13 cellular contexts compared by ENCODE assay signal in genomic region chr3:11662392-11662990, GRCh38. TPM values are rescaled to one million over a fixed set of nuclear protein-coding genes. Genes with fewer than 3 reads are reported as not detected.
DNase-seq lines count a peak whose midpoint lies in the region; ATAC-seq, FAIRE-seq and TF ChIP-seq lines count a peak whose summit lies in the region.
"Had no signal": no experiment of that assay in that cellular context is flagged by ENCODE, and none has a peak within 500 bp of the region (broad histone marks: within the 10 kb centered on the region; RNA-seq: fewer than 3 reads in every experiment).

No MANE protein-coding gene starts in this region.

- H3K9me3 ChIP-seq in suprapubic skin = no peaks in the 10 kb centered on the region
- H3K9me3 ChIP-seq: left lung had no signal

- no peak overlapping the region for H3K27ac ChIP-seq in suprapubic skin

- DNase-seq in DMS53 (lab: John Stamatoyannopoulos, UW) (peak; percentile 17), DMS53 treated with DMSO at 0.1 percent for 48 hours (lab: John Stamatoyannopoulos, UW; ENCODE audit: unreplicated experiment) (no peak), RPMI7951 (ENCODE audit: low read depth) (peak; percentile 47), fibroblast of mammary gland (ENCODE audit: low read depth) (peak; percentile 43), suprapubic skin (ENCODE audit: low spot score in 2 of 2) (no peak), islet precursor cell (no peak), RCC 7860 (ENCODE audit: low spot score) (no peak)
- DNase-seq: activated CD4-positive, alpha-beta T cell treated with anti-CD3 and anti-CD28 coated beads, Interleukin-2, amount 10 ng/mL, durations not matched to agents 7 days and 5 days; activated naive CD4-positive, alpha-beta T cell treated with anti-CD3 and anti-CD28 coated beads, Interleukin-2, amount 10 ng/mL, durations not matched to agents 7 days and 5 days; left lung had no signal

- 88% methylated on average over 2 of the region's 2 CpGs for WGBS in suprapubic skin

- no peak for FAIRE-seq in RCC 7860 (lab: Jason Lieb, UNC)
- FAIRE-seq: A204.1 had no signal

- no peaks in the 10 kb centered on the region for H3K27me3 ChIP-seq in suprapubic skin
- H3K27me3 ChIP-seq: left lung had no signal

- TF ChIP-seq CTCF in fibroblast of mammary gland (conservative IDR thresholded peaks at IDR 0.05; ENCODE audit: control insufficient read depth, insufficient read depth, low read depth, low read length) (peak; percentile 64), suprapubic skin (IDR thresholded peaks at IDR 0.05) (peak; percentile 3 to 14)

- no peaks in the 10 kb centered on the region for H3K36me3 ChIP-seq in suprapubic skin
- H3K36me3 ChIP-seq: left lung had no signal

- TF ChIP-seq EP300 in suprapubic skin (IDR thresholded peaks at IDR 0.05) = no peak

- TF ChIP-seq POLR2A in suprapubic skin (IDR thresholded peaks at IDR 0.05) = no peak

- ATAC-seq in GM18520 (IDR thresholded peaks at IDR 0.05; ENCODE audit: unreplicated experiment) = no peak
- ATAC-seq: left lung had no signal

- H3K4me1 ChIP-seq in suprapubic skin = peaks cover 3% of the 10 kb centered on the region

- H3K4me3 ChIP-seq in fibroblast of mammary gland (ENCODE audit: control insufficient read depth, low read depth, low read length) (no peak overlapping the region), suprapubic skin (no peak overlapping the region)
- H3K4me3 ChIP-seq: left lung, skin epidermis had no signal

RNA-seq across cellular contexts. Expression of gene VGLL4, which starts 18.8 kb away (rescaled TPM):
- 56.0 and 56.8 TPM in 2 replicates for total RNA-seq in RPMI7951 (2014; rRNA removed; shearing (Covaris generic))
- total RNA-seq in suprapubic skin = 10 to 100 TPM; 66.8 to 86.5 (median 75.9) TPM

Comparison
In these comparisons a context has a peak if more than half of its experiments do, and no peak if none do; other contexts are left out.
1. DNase-seq: peak in DMS53 (single experiment), RPMI7951 (single experiment) and fibroblast of mammary gland (single experiment); none in DMS53 treated with DMSO at 0.1 percent for 48 hours (single experiment), suprapubic skin (0 of 2), islet precursor cell (single experiment) and RCC 7860 (single experiment).